ENCODE assay signal across 8 cellular contexts in the genomic region with DNA sequence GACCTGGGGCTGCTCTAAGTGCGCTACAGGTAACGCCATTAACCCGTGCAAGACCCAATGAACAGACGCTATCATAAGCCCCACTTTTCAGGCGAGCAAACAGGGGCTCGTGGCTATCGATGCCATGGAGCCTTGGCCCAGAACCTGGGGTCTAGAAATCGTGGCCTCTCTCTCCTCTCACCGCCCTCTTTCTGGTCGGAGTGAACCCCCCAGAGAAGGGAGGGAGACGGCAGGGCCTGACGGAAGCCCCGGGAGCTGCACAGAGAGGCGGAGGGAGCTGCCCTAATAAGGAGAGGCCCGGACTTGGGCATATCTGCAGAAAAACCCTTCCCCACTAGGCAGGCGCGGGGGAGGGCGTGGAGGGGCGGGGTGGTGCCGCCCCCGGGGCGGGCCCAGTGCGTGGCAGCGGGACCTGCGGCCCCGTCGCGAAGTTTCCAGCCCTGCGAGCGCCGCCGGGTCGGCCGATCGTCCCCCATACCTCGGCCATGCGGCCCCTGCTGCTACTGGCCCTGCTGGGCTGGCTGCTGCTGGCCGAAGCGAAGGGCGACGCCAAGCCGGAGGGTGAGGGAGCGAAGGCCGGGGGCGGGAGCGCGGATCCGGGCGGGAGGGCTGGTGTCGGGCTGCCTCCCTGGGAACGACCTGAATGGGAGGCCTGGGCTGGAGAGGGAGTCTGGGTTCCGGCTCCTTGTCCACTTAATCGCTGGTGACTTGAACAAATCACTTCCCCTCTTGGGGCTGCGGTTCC. TPM values are rescaled to one million over a fixed set of nuclear protein-coding genes. Genes with fewer than 3 reads are reported as not detected.
DNase-seq lines count a peak whose midpoint lies in the region; ATAC-seq and TF ChIP-seq lines count a peak whose summit lies in the region.

A gene (plus strand): TSS at position 423 of the 745 bp plus-strand sequence. CDS start 63 bp downstream, at position 486.

- peak; percentile 85 for DNase-seq in BE2C
- peak; percentile 85 for DNase-seq in NCI-H82 (lab: John Stamatoyannopoulos, UW)
- peak; percentile 90 to 92 for DNase-seq in activated CD4-positive, alpha-beta T cell treated with anti-CD3 and anti-CD28 coated beads, Interleukin-2, amount 50 U/mL, for 48 hours
- DNase-seq in dorsolateral prefrontal cortex, result peak; percentile 62 to 90 (median 80)
- peak; percentile 83 to 97 for DNase-seq in lower leg skin (ENCODE audit: low spot score in 2 of 2)
- DNase-seq in stimulated activated CD4-positive, alpha-beta T cell treated with anti-CD3 and anti-CD28 coated beads, Interleukin-4, amount 100 ng/mL, for 24 hours, result peak; percentile 82

- TF ChIP-seq CTCF in BE2C (IDR thresholded peaks at IDR 0.05; ENCODE audit: low read depth, low read length), result no peak
- TF ChIP-seq CTCF in dorsolateral prefrontal cortex (IDR thresholded peaks at IDR 0.05 in 54 of 56, conservative IDR thresholded peaks at IDR 0.05 in 2 of 56; ENCODE audit: low read depth in 1 of 56, partially characterized antibody in 56 of 56), result peak in 9 of 56 donors; percentile 6 to 42 (median 22)
- TF ChIP-seq CTCF in lower leg skin (IDR thresholded peaks at IDR 0.05), result no peak

- peak within 1 kb of the TSS; percentile 69 for H3K4me3 ChIP-seq in BE2C (ENCODE audit: low read depth, low read length)
- peak within 1 kb of the TSS; percentile 49 to 97 (median 78) for H3K4me3 ChIP-seq in dorsolateral prefrontal cortex
- peak within 1 kb of the TSS; percentile 42 for H3K4me3 ChIP-seq in lower leg skin (ENCODE audit: low read depth, poor library complexity, severe bottlenecking)

- peak; percentile 81 for ATAC-seq in HG03439 (IDR thresholded peaks at IDR 0.05; ENCODE audit: unreplicated experiment)

- no peaks in the 10 kb centered on the region for H3K36me3 ChIP-seq in BE2C

- H3K9me3 ChIP-seq in BE2C, result no peaks in the 10 kb centered on the region

- WGBS in lower leg skin, 2 donors, result 0% methylated on average over 41 to 52 of the region's 54 CpGs

- peak within 1 kb of the TSS; percentile 65 to 97 (median 91) for H3K27ac ChIP-seq in dorsolateral prefrontal cortex

- intact Hi-C loops in dorsolateral prefrontal cortex (cut with DNase I) (loop anchor here (2.0 to 5.0 kb wide), 2 partner anchors 28 to 48 kb away; a partner anchor contains a TSS), lower leg skin (cut with DNase I; ENCODE audit: low total_unique reads) (no loop called here)

- H3K27me3 ChIP-seq in BE2C (no peaks in the 10 kb centered on the region), dorsolateral prefrontal cortex (no peaks in the 10 kb centered on the region)

- H3K4me1 ChIP-seq in BE2C, result peaks cover 6% of the 10 kb centered on the region; the same call in 1 of the 2 replicates

- TF ChIP-seq POLR2A in GM19193 (IDR thresholded peaks at IDR 0.05; ENCODE audit: extremely low read depth, insufficient read depth, insufficient read length), result peak; percentile 78
- no peak for TF ChIP-seq POLR2A in lower leg skin (IDR thresholded peaks at IDR 0.05)

RNA-seq across cellular contexts. Expression of the gene that starts here (rescaled TPM):
- polyA plus RNA-seq in BE2C (2012; ENCODE audit: insufficient read depth, insufficient read length, low read depth), result 53.3 TPM
- total RNA-seq in dorsolateral prefrontal cortex, result 100 to 1,000 TPM in 4 of 120 experiments, 10 to 100 TPM in 116; 28.5 to 148 (median 43.7) TPM
- total RNA-seq in lower leg skin, result 10 to 100 TPM; 26.5 to 54.0 (median 41.3) TPM

Comparison
In these comparisons a context has a peak if more than half of its experiments do, and no peak if none do; other contexts are left out.
1. Peak in every context shown above with its lines: DNase-seq, ATAC-seq, H3K4me3 ChIP-seq and H3K27ac ChIP-seq.